In genomic region chr7:158001003-158001402, GRCh38 we compare ENCODE assay signal across 19 cellular contexts.
A peak's percentile ranks its signal among the peaks of the same experiment; 100 is the strongest.
DNase-seq lines count a peak whose midpoint lies in the region; ATAC-seq, FAIRE-seq and TF ChIP-seq lines count a peak whose summit lies in the region.
"Had no signal": no experiment of that assay in that cellular context is flagged by ENCODE, and none has a peak within 500 bp of the region (broad histone marks: within the 10 kb centered on the region; RNA-seq: fewer than 3 reads in every experiment).

No MANE protein-coding gene starts in this region.

- no peak for FAIRE-seq in H1 (lab: Jason Lieb, UNC)
- FAIRE-seq: A204.1, GM12892, GM18507, K562 had no signal

- no peaks in the 10 kb centered on the region for H3K9me2 ChIP-seq in PC-3 (replicated peaks; ENCODE audit: low read length)

- H3K4me3 Mint-ChIP-seq in CD14-positive monocyte, result no peak overlapping the region
- H3K4me3 Mint-ChIP-seq: CD4-positive, alpha-beta memory T cell had no signal

- no TSS peak for BruUV-seq in PC-3 (replicated peaks; lab: Mats Ljungman, UMichigan)

- H3K4me3 ChIP-seq in PC-3 (ENCODE audit: low read length) (no peak overlapping the region), H1 (ENCODE audit: extremely low read depth in 1 of 4, insufficient read depth in 2 of 4, low read depth in 3 of 4, low read length in 4 of 4) (no peak overlapping the region), osteoblast (ENCODE audit: insufficient read depth, low read length) (no peak overlapping the region)
- H3K4me3 ChIP-seq: HAP-1, K562 had no signal

- no peak overlapping the region for H3K56ac ChIP-seq in H1 (replicated peaks; ENCODE audit: insufficient read length, low read depth, low read length)

- peak; percentile 22 for DNase-seq in CD14-positive monocyte (ENCODE audit: low spot score)
- DNase-seq in PC-3, result no peak
- no peak for DNase-seq in H1 (ENCODE audit: low read depth in 1 of 2, low spot score in 2 of 2)
- DNase-seq in osteoblast (ENCODE audit: insufficient read length, low spot score, missing footprints), result peak; percentile 31
- no peak for DNase-seq in cerebellum (ENCODE audit: low spot score)
- DNase-seq: AML-193; CD4-positive, alpha-beta memory T cell; GDM1; GOT3; IMR-90 had no signal

- TF ChIP-seq EP300 in H1 (IDR thresholded peaks at IDR 0.05; ENCODE audit: borderline replicate concordance in 1 of 2, low read depth in 2 of 2, low read length in 2 of 2), result no peak

- H3K9ac ChIP-seq in PC-3 (ENCODE audit: low read length) (no peak overlapping the region), H1 (replicated peaks in 1 of 4; ENCODE audit: extremely low read depth in 1 of 4, low read depth in 3 of 4, low read length in 3 of 4) (no peak overlapping the region)

- no peaks in the 10 kb centered on the region for H3K27me3 ChIP-seq in PC-3 (ENCODE audit: low read length)
- no peaks in the 10 kb centered on the region for H3K27me3 ChIP-seq in H1 (replicated peaks in 1 of 4; ENCODE audit: control insufficient read depth in 3 of 4, extremely low read depth in 1 of 4, insufficient read depth in 3 of 4, low read length in 3 of 4)
- H3K27me3 ChIP-seq in osteoblast (ENCODE audit: insufficient read depth, low read length), result no peaks in the 10 kb centered on the region

- no peaks in the 10 kb centered on the region for H3K79me1 ChIP-seq in H1 (ENCODE audit: low read depth, low read length)

- H2BK120ac ChIP-seq in H1 (replicated peaks; ENCODE audit: low read depth, low read length), result no peak overlapping the region

- no peak overlapping the region for H3K23ac ChIP-seq in H1 (ENCODE audit: insufficient read length)

- no peak overlapping the region for H4K8ac ChIP-seq in H1 (ENCODE audit: extremely low read depth, insufficient read depth, low read length)

- peaks cover 0 to 2% (median 0%) of the 10 kb centered on the region in 7 donors for H3K9me3 Mint-ChIP-seq in CD14-positive monocyte

- no peaks in the 10 kb centered on the region for H4K20me1 ChIP-seq in PC-3 (ENCODE audit: low read length)
- H4K20me1 ChIP-seq in H1 (replicated peaks in 1 of 2; ENCODE audit: control insufficient read depth in 1 of 2, insufficient read depth in 2 of 2, low read length in 2 of 2), result no peaks in the 10 kb centered on the region
- no peaks in the 10 kb centered on the region for H4K20me1 ChIP-seq in osteoblast (ENCODE audit: insufficient read depth, low read length)

- H3K27me3 Mint-ChIP-seq in CD14-positive monocyte (ENCODE audit: low read depth in 3 of 3), result peaks cover 3 to 4% (median 4%) of the 10 kb centered on the region in 3 donors

- H4K5ac ChIP-seq in H1 (ENCODE audit: insufficient read length, low read depth, low read length), result no peak overlapping the region

- ATAC-seq in PC-3, result no peak
- no peak for ATAC-seq in GM21528 (IDR thresholded peaks at IDR 0.05; ENCODE audit: low FRiP score, unreplicated experiment)
- ATAC-seq in GM18861 (IDR thresholded peaks at IDR 0.05; ENCODE audit: unreplicated experiment), result no peak
- ATAC-seq: K562 had no signal

- H3K4me1 ChIP-seq in PC-3 (ENCODE audit: insufficient read depth, low read length) (peaks cover 9% of the 10 kb centered on the region; the same call in 1 of the 2 replicates), H1 (replicated peaks in 1 of 4; ENCODE audit: control insufficient read depth in 3 of 4, insufficient read depth in 4 of 4, low read length in 3 of 4) (peaks cover 0 to 19% (median 4%) of the 10 kb centered on the region in 4 experiments; a peak in 3 of 7 replicates), osteoblast (ENCODE audit: insufficient read depth, low read length) (no peaks in the 10 kb centered on the region)
- H3K4me1 ChIP-seq: HAP-1 had no signal

- no peak overlapping the region for H2AK5ac ChIP-seq in H1 (ENCODE audit: low read depth, low read length)

- 89% methylated on average over 7 of the region's 12 CpGs; no CpG with 5 or more reads in 1 of the 2 experiments for WGBS in H1 (ENCODE audit: extremely low coverage in 1 of 2, insufficient coverage in 1 of 2, insufficient read length in 1 of 2, insufficient replicate concordance in 2 of 2, low coverage in 1 of 2, low lambda C conversion rate in 2 of 2, missing lambda C conversion rate in 1 of 2), 2 experiments

- H2AFZ ChIP-seq in PC-3 (ENCODE audit: low read length) (no peak overlapping the region), H1 (ENCODE audit: low read length) (no peak overlapping the region), osteoblast (ENCODE audit: low read length) (no peak overlapping the region)

- H3K36me3 ChIP-seq in PC-3 (ENCODE audit: low read depth, low read length) (no peaks in the 10 kb centered on the region), H1 (ENCODE audit: control insufficient read depth in 2 of 4, insufficient read depth in 4 of 4, low read length in 3 of 4) (no peaks in the 10 kb centered on the region), osteoblast (ENCODE audit: insufficient read depth, low read length) (no peaks in the 10 kb centered on the region)
- H3K36me3 ChIP-seq: HAP-1 had no signal

- no peak overlapping the region for H3K27ac Mint-ChIP-seq in CD14-positive monocyte
- H3K27ac Mint-ChIP-seq: CD4-positive, alpha-beta memory T cell had no signal

- no peaks in the 10 kb centered on the region for H3K23me2 ChIP-seq in H1 (ENCODE audit: low read depth, low read length)

- peak overlapping the region; percentile 75; the same call in 1 of the 2 replicates for H2BK5ac ChIP-seq in H1 (ENCODE audit: low read depth, low read length)

- POLR2A ChIA-PET in PC-3 (lab: Charles Lee; ENCODE audit: unreplicated experiment) (no interaction called here), H1 (lab: Charles Lee; ENCODE audit: partially characterized antibody) (no interaction called here)

- intact Hi-C loops in CD14-positive monocyte (cut with micrococcal nuclease), result no loop called here
- intact Hi-C loops in PC-3 (cut with micrococcal nuclease), result no loop called here

- no peak overlapping the region for H3K4ac ChIP-seq in H1 (replicated peaks; ENCODE audit: insufficient read length, low read depth, low read length)

- H3K4me2 ChIP-seq in PC-3 (ENCODE audit: low read length) (peak overlapping the region; percentile 22; the same call in 1 of the 2 replicates), H1 (ENCODE audit: insufficient read depth in 1 of 2, low read depth in 2 of 2, low read length in 2 of 2) (no peak overlapping the region), osteoblast (ENCODE audit: insufficient read depth, low read length) (no peak overlapping the region)

- H3K14ac ChIP-seq in H1 (ENCODE audit: insufficient read length), result no peak overlapping the region

- no peak overlapping the region for H4K91ac ChIP-seq in H1 (replicated peaks; ENCODE audit: insufficient read length, low read length)

- H3F3A ChIP-seq in PC-3 (ENCODE audit: low read length, unreplicated experiment), result no peaks in the 10 kb centered on the region

- 0 out of 2 replicates have a peak overlapping the region, but pooled peaks have one; percentile 27 for H2BK12ac ChIP-seq in H1 (ENCODE audit: low read depth, low read length)

- TF ChIP-seq CTCF in CD14-positive monocyte (IDR thresholded peaks at IDR 0.05) (no peak), PC-3 (conservative IDR thresholded peaks at IDR 0.05; ENCODE audit: low read depth, low read length) (no peak), H1 (IDR thresholded peaks at IDR 0.05; ENCODE audit: control extremely low read depth in 1 of 3, insufficient read depth in 1 of 3, low read depth in 1 of 3, low read length in 3 of 3) (no peak), osteoblast (IDR thresholded peaks at IDR 0.05; ENCODE audit: extremely low read depth, low read depth, low read length) (no peak)

- no peak overlapping the region for H3K18ac ChIP-seq in H1 (ENCODE audit: extremely low read depth, low read length)

- H3K36me3 Mint-ChIP-seq in CD14-positive monocyte, result no peaks in the 10 kb centered on the region
- H3K36me3 Mint-ChIP-seq: CD4-positive, alpha-beta memory T cell had no signal

- TF ChIP-seq RAD21 in H1 (IDR thresholded peaks at IDR 0.05 in 1 of 2, conservative IDR thresholded peaks at IDR 0.05 in 1 of 2; ENCODE audit: low read depth in 2 of 2, low read length in 2 of 2), result no peak

- no peaks in the 10 kb centered on the region for H3K4me1 Mint-ChIP-seq in CD14-positive monocyte
- H3K4me1 Mint-ChIP-seq: CD4-positive, alpha-beta memory T cell had no signal

- H3K79me2 ChIP-seq in PC-3 (ENCODE audit: low read length) (no peaks in the 10 kb centered on the region), H1 (ENCODE audit: control insufficient read depth in 1 of 2, insufficient read depth in 2 of 2, low read length in 2 of 2) (no peaks in the 10 kb centered on the region), osteoblast (ENCODE audit: insufficient read depth, low read length) (no peaks in the 10 kb centered on the region)

- H3K9me3 ChIP-seq in PC-3 (ENCODE audit: low read length), result no peaks in the 10 kb centered on the region
- no peaks in the 10 kb centered on the region for H3K9me3 ChIP-seq in H1 (ENCODE audit: insufficient read depth in 2 of 2, low read depth in 1 of 2, low read length in 1 of 2)
- no peaks in the 10 kb centered on the region for H3K9me3 ChIP-seq in osteoblast (ENCODE audit: low read depth, low read length)
- H3K9me3 ChIP-seq: HAP-1 had no signal

- TF ChIP-seq POLR2A in H1 (IDR thresholded peaks at IDR 0.05; ENCODE audit: control extremely low read depth in 1 of 2, low read depth in 2 of 2, low read length in 2 of 2), result no peak

- CTCF ChIA-PET in PC-3 (lab: Charles Lee) (no interaction called here), H1 (lab: Charles Lee; ENCODE audit: partially characterized antibody) (interaction anchor here (0.5 to 0.7 kb wide), 2 partner anchors 14 to 38 kb away, joined by 3 read pairs; no protein-coding TSS in a partner anchor)

- H3K27ac ChIP-seq in PC-3 (ENCODE audit: low read length) (peak overlapping the region; percentile 15; the same call in 1 of the 2 replicates), H1 (ENCODE audit: low read depth, low read length) (no peak overlapping the region), osteoblast (ENCODE audit: low read depth, low read length) (no peak overlapping the region)
- H3K27ac ChIP-seq: C4-2B, HL-60 had no signal

- no peak overlapping the region for H2BK15ac ChIP-seq in H1 (ENCODE audit: low read length)

- no peak overlapping the region for H2BK20ac ChIP-seq in H1 (ENCODE audit: low read length)

TF ChIP-seq in H1, 55 proteins besides CTCF, POLR2A, EP300 and RAD21:
- no peak for TF ChIP-seq TBP (IDR thresholded peaks at IDR 0.05; ENCODE audit: low read depth, low read length)

Comparison
In these comparisons a context has a peak if more than half of its experiments do, and no peak if none do; other contexts are left out.
1. DNase-seq: peak in CD14-positive monocyte (single experiment) and osteoblast (single experiment); none in PC-3 (single experiment), H1 (0 of 2) and cerebellum (single experiment).